9 cellular contexts compared by ENCODE assay signal in genomic region chr2:218168635-218169462, GRCh38. TPM values are rescaled to one million over a fixed set of nuclear protein-coding genes. Genes with fewer than 3 reads are reported as not detected.
A peak's percentile ranks its signal among the peaks of the same experiment; 100 is the strongest.
DNase-seq lines count a peak whose midpoint lies in the region; ATAC-seq, FAIRE-seq and TF ChIP-seq lines count a peak whose summit lies in the region.
"Had no signal": no experiment of that assay in that cellular context is flagged by ENCODE, and none has a peak within 500 bp of the region (broad histone marks: within the 10 kb centered on the region; RNA-seq: fewer than 3 reads in every experiment).

No MANE protein-coding gene starts in this region.

- peaks cover 15% of the 10 kb centered on the region for H3K4me1 ChIP-seq in Caco-2

- H3K27ac Mint-ChIP-seq in Caco-2 (ENCODE audit: unreplicated experiment) = peak overlapping the region; percentile 69
- H3K27ac Mint-ChIP-seq: T-helper 1 cell treated with Interleukin-12 subunit alpha and Interleukin-12 subunit beta and Interleukin-4 antibody, amounts not matched to agents 30 μg/mL and 1 μg/mL, for 36 hours had no signal

- TF ChIP-seq CTCF in Caco-2 (IDR thresholded peaks at IDR 0.05; ENCODE audit: insufficient read depth in 1 of 2, low read depth in 1 of 2, low read length in 1 of 2, severe bottlenecking in 1 of 2, unreplicated experiment in 1 of 2) = peak; percentile 50 to 67
- peak; percentile 62 for TF ChIP-seq CTCF in foreskin fibroblast (IDR thresholded peaks at IDR 0.05; ENCODE audit: low read depth, low read length)

- intact Hi-C loops in Caco-2 (cut with micrococcal nuclease; ENCODE audit: unreplicated experiment) = no loop called here

- H3K4me3 Mint-ChIP-seq in Caco-2 (ENCODE audit: unreplicated experiment) = no peak overlapping the region
- H3K4me3 Mint-ChIP-seq: T-helper 1 cell treated with Interleukin-12 subunit alpha and Interleukin-12 subunit beta and Interleukin-4 antibody, amounts not matched to agents 30 μg/mL and 1 μg/mL, for 36 hours had no signal

- H3K36me3 Mint-ChIP-seq in Caco-2 (ENCODE audit: insufficient read depth, unreplicated experiment) = no peaks in the 10 kb centered on the region

- H3K36me3 ChIP-seq in Caco-2 (ENCODE audit: control insufficient read depth, insufficient read depth, low read length) = no peaks in the 10 kb centered on the region

- H3K27me3 Mint-ChIP-seq in Caco-2 (ENCODE audit: insufficient read depth, unreplicated experiment) = peaks cover 6% of the 10 kb centered on the region

- peaks cover 19% of the 10 kb centered on the region for H3K4me1 Mint-ChIP-seq in Caco-2 (ENCODE audit: low read depth, unreplicated experiment)

- no peak for TF ChIP-seq POLR2A in H54 (IDR thresholded peaks at IDR 0.05; ENCODE audit: low read depth, low read length)

- no peak for FAIRE-seq in H54 (lab: Jason Lieb, UNC)

- no TSS peak for BruUV-seq in Caco-2 (replicated peaks; lab: Mats Ljungman, UMichigan)

- DNase-seq in Caco-2 (peak; percentile 66 to 73), H54 (ENCODE audit: insufficient read length, low spot score) (peak; percentile 22), OCI-M1 (lab: John Stamatoyannopoulos, UW) (peak; percentile 77), foreskin fibroblast (peak in 1 of 2 donors; percentile 45), renal cortical epithelial cell (ENCODE audit: low read depth) (peak; percentile 26)
- DNase-seq in activated CD8-positive, alpha-beta memory T cell treated with anti-CD3 and anti-CD28 coated beads, Interleukin-2, amount 50 U/mL, for 48 hours = peak; percentile 83

- H3K4me3 ChIP-seq in Caco-2 (ENCODE audit: low read depth, low read length) (no peak overlapping the region), foreskin fibroblast (ENCODE audit: low read depth in 1 of 2, low read length in 2 of 2) (no peak overlapping the region)

- no peaks in the 10 kb centered on the region; the same call in 1 of the 2 replicates for H3K9me3 ChIP-seq in Caco-2

- H3K9me3 Mint-ChIP-seq in Caco-2 (ENCODE audit: unreplicated experiment) = no peaks in the 10 kb centered on the region
- H3K9me3 Mint-ChIP-seq: T-helper 1 cell treated with Interleukin-12 subunit alpha and Interleukin-12 subunit beta and Interleukin-4 antibody, amounts not matched to agents 30 μg/mL and 1 μg/mL, for 36 hours had no signal

- H3K27me3 ChIP-seq in Caco-2 (replicated peaks; ENCODE audit: control insufficient read depth, insufficient read depth, low read length) = no peaks in the 10 kb centered on the region

- POLR2A ChIA-PET in Caco-2 (lab: Charles Lee) = no interaction called here

- ATAC-seq in HG02938 (IDR thresholded peaks at IDR 0.05; ENCODE audit: unreplicated experiment) (no peak), HG02623 (IDR thresholded peaks at IDR 0.05; ENCODE audit: unreplicated experiment) (no peak)

- CTCF ChIA-PET in Caco-2 (lab: Charles Lee) = no interaction called here

RNA-seq across cellular contexts. Expression of gene CXCR1, which starts 2.1 kb away (rescaled TPM):
- total RNA-seq in Caco-2 (2022) (not detected in 2 replicates), renal cortical epithelial cell (not detected in 2 replicates)

RNA-seq across cellular contexts. Expression of gene CXCR2, which starts 43.0 kb away (rescaled TPM):
- total RNA-seq in Caco-2 (2022) (not detected in 2 replicates), renal cortical epithelial cell (not detected in 2 replicates)

RNA-seq across cellular contexts. Expression of gene ARPC2, which starts 48.1 kb away (rescaled TPM):
- 284 and 290 TPM in 2 replicates for total RNA-seq in Caco-2 (2022)
- total RNA-seq in renal cortical epithelial cell = 374 and 520 TPM in 2 replicates
